In genomic region chr18:59026831-59027410, GRCh38 we compare ENCODE assay signal across 1 cellular context.
TF ChIP-seq lines count a peak whose summit lies in the region.

No MANE protein-coding gene starts in this region.

TF ChIP-seq in GM23338, 12 proteins besides CTCF, POLR2A, EP300 and RAD21 (continued from another document):
- TF ChIP-seq, protein P1, sequence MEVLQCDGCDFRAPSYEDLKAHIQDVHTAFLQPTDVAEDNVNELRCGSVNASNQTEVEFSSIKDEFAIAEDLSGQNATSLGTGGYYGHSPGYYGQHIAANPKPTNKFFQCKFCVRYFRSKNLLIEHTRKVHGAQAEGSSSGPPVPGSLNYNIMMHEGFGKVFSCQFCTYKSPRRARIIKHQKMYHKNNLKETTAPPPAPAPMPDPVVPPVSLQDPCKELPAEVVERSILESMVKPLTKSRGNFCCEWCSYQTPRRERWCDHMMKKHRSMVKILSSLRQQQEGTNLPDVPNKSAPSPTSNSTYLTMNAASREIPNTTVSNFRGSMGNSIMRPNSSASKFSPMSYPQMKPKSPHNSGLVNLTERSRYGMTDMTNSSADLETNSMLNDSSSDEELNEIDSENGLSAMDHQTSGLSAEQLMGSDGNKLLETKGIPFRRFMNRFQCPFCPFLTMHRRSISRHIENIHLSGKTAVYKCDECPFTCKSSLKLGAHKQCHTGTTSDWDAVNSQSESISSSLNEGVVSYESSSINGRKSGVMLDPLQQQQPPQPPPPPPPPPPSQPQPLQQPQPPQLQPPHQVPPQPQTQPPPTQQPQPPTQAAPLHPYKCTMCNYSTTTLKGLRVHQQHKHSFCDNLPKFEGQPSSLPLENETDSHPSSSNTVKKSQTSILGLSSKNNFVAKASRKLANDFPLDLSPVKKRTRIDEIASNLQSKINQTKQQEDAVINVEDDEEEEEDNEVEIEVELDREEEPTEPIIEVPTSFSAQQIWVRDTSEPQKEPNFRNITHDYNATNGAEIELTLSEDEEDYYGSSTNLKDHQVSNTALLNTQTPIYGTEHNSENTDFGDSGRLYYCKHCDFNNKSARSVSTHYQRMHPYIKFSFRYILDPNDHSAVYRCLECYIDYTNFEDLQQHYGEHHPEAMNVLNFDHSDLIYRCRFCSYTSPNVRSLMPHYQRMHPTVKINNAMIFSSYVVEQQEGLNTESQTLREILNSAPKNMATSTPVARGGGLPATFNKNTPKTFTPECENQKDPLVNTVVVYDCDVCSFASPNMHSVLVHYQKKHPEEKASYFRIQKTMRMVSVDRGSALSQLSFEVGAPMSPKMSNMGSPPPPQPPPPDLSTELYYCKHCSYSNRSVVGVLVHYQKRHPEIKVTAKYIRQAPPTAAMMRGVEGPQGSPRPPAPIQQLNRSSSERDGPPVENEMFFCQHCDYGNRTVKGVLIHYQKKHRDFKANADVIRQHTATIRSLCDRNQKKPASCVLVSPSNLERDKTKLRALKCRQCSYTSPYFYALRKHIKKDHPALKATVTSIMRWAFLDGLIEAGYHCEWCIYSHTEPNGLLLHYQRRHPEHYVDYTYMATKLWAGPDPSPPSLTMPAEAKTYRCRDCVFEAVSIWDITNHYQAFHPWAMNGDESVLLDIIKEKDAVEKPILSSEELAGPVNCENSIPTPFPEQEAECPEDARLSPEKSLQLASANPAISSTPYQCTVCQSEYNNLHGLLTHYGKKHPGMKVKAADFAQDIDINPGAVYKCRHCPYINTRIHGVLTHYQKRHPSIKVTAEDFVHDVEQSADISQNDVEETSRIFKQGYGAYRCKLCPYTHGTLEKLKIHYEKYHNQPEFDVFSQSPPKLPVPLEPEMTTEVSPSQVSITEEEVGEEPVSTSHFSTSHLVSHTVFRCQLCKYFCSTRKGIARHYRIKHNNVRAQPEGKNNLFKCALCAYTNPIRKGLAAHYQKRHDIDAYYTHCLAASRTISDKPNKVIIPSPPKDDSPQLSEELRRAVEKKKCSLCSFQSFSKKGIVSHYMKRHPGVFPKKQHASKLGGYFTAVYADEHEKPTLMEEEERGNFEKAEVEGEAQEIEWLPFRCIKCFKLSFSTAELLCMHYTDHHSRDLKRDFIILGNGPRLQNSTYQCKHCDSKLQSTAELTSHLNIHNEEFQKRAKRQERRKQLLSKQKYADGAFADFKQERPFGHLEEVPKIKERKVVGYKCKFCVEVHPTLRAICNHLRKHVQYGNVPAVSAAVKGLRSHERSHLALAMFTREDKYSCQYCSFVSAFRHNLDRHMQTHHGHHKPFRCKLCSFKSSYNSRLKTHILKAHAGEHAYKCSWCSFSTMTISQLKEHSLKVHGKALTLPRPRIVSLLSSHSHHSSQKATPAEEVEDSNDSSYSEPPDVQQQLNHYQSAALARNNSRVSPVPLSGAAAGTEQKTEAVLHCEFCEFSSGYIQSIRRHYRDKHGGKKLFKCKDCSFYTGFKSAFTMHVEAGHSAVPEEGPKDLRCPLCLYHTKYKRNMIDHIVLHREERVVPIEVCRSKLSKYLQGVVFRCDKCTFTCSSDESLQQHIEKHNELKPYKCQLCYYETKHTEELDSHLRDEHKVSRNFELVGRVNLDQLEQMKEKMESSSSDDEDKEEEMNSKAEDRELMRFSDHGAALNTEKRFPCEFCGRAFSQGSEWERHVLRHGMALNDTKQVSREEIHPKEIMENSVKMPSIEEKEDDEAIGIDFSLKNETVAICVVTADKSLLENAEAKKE (CRISPR knock-in tag; IDR thresholded peaks at IDR 0.05) = no peak
- TF ChIP-seq, protein P2, sequence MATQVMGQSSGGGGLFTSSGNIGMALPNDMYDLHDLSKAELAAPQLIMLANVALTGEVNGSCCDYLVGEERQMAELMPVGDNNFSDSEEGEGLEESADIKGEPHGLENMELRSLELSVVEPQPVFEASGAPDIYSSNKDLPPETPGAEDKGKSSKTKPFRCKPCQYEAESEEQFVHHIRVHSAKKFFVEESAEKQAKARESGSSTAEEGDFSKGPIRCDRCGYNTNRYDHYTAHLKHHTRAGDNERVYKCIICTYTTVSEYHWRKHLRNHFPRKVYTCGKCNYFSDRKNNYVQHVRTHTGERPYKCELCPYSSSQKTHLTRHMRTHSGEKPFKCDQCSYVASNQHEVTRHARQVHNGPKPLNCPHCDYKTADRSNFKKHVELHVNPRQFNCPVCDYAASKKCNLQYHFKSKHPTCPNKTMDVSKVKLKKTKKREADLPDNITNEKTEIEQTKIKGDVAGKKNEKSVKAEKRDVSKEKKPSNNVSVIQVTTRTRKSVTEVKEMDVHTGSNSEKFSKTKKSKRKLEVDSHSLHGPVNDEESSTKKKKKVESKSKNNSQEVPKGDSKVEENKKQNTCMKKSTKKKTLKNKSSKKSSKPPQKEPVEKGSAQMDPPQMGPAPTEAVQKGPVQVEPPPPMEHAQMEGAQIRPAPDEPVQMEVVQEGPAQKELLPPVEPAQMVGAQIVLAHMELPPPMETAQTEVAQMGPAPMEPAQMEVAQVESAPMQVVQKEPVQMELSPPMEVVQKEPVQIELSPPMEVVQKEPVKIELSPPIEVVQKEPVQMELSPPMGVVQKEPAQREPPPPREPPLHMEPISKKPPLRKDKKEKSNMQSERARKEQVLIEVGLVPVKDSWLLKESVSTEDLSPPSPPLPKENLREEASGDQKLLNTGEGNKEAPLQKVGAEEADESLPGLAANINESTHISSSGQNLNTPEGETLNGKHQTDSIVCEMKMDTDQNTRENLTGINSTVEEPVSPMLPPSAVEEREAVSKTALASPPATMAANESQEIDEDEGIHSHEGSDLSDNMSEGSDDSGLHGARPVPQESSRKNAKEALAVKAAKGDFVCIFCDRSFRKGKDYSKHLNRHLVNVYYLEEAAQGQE (IDR thresholded peaks at IDR 0.05; ENCODE audit: unreplicated experiment) = no peak
- no peak for TF ChIP-seq ZNF114 (CRISPR knock-in tag; IDR thresholded peaks at IDR 0.05)
- no peak for TF ChIP-seq CREB1 (CRISPR knock-in tag; IDR thresholded peaks at IDR 0.05; ENCODE audit: low read depth)
- no peak for TF ChIP-seq NANOG (IDR thresholded peaks at IDR 0.05; ENCODE audit: borderline replicate concordance)
